Comparison of ENCODE assay signal across 15 cellular contexts in the genomic region with DNA sequence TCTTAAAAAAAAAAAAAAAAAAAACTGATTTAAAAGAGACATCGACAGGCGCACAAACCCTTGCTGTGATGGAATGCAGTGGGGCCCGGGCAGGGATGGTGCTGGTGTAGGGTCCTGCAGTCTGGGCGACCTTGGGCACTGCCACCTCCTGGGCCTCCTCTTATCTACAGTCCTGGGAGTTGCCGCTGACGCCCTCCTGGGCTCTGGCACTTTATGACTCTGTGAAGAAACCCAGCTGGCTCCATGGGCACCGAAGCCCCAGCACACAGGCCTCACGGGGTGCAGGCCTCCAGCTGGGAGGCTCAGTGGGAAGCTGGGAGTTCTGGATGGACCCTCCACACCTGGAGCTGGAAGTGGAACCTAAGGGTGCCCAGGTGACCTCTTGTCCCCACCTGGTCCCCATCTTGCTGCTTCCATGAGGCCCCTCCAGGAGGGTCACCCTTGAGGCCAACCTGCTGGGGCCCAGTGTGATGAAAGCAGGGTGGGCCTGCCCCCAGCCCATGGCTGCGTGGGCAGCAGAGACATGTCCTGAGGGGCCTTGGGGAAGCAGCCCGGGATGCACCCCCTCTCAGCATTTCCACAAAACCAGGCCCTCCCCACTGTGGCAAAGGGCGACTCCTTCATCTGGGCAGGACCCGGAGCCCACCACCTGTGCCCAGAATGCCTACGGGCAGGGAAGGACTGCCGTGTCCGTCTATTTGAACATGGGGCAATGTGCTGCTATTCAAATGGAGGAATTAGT.
DNase-seq lines count a peak whose midpoint lies in the region; ATAC-seq and TF ChIP-seq lines count a peak whose summit lies in the region.
"Had no signal": no experiment of that assay in that cellular context is flagged by ENCODE, and none has a peak within 500 bp of the region (broad histone marks: within the 10 kb centered on the region; RNA-seq: fewer than 3 reads in every experiment).

No MANE protein-coding gene starts in this region.

- H3K79me1 ChIP-seq in neuronal stem cell (ENCODE audit: low read depth, low read length), result peaks cover 22% of the 10 kb centered on the region

- H3K36me3 Mint-ChIP-seq in MCF 10A (ENCODE audit: insufficient read depth, unreplicated experiment), result peaks cover 3% of the 10 kb centered on the region
- H3K36me3 Mint-ChIP-seq in type B pancreatic cell, result peaks cover 3% of the 10 kb centered on the region

- H3K4me3 ChIP-seq in breast epithelium, result peak overlapping the region in 1 of 3 donors; percentile 18
- no peak overlapping the region for H3K4me3 ChIP-seq in hepatocyte
- H3K4me3 ChIP-seq in neuronal stem cell (ENCODE audit: low read length in 2 of 2), result no peak overlapping the region
- H3K4me3 ChIP-seq in A673 (ENCODE audit: low read depth, low read length, poor library complexity, severe bottlenecking), result no peak overlapping the region

- H2BK5ac ChIP-seq in neuronal stem cell (ENCODE audit: low read length), result peak overlapping the region; percentile 97

- no peak overlapping the region for H3K14ac ChIP-seq in neuronal stem cell (ENCODE audit: low read length)

- intact Hi-C loops in breast epithelium (cut with DNase I; ENCODE audit: low total_unique reads) (no loop called here), MCF 10A (cut with micrococcal nuclease) (no loop called here), A673 (cut with micrococcal nuclease; ENCODE audit: unreplicated experiment) (no loop called here)

- no peak for ATAC-seq in HG02938 (IDR thresholded peaks at IDR 0.05; ENCODE audit: unreplicated experiment)
- ATAC-seq: foreskin keratinocyte had no signal

- H3K18ac ChIP-seq in neuronal stem cell (ENCODE audit: low read length), result peak overlapping the region; percentile 73

- peak overlapping the region; percentile 43 for H3K23ac ChIP-seq in neuronal stem cell (ENCODE audit: low read depth, low read length, poor library complexity)

- no peaks in the 10 kb centered on the region for H3K36me3 ChIP-seq in breast epithelium
- no peaks in the 10 kb centered on the region for H3K36me3 ChIP-seq in hepatocyte (replicated peaks; ENCODE audit: insufficient read depth, low read depth)
- H3K36me3 ChIP-seq in neuronal stem cell (replicated peaks in 1 of 2; ENCODE audit: control insufficient read depth in 2 of 2, insufficient read depth in 2 of 2, low read length in 2 of 2), result peaks cover 2 to 34% of the 10 kb centered on the region in 2 donors
- no peaks in the 10 kb centered on the region for H3K36me3 ChIP-seq in A673 (ENCODE audit: insufficient read depth, low read length, poor library complexity, severe bottlenecking)

- H2AK5ac ChIP-seq in neuronal stem cell (ENCODE audit: low read depth, low read length), result peak overlapping the region; percentile 96

- peak overlapping the region; percentile 43 for H4K8ac ChIP-seq in neuronal stem cell (ENCODE audit: low read depth, low read length)

- peak overlapping the region; percentile 88 to 89 for H3K27ac ChIP-seq in breast epithelium
- peak overlapping the region; percentile 91 for H3K27ac ChIP-seq in hepatocyte
- H3K27ac ChIP-seq in neuronal stem cell (replicated peaks; ENCODE audit: low read length), result no peak overlapping the region
- H3K27ac ChIP-seq in A673 (ENCODE audit: low read depth, low read length, poor library complexity, severe bottlenecking), result no peak overlapping the region
- H3K27ac ChIP-seq: foreskin keratinocyte, HL-60 had no signal

- H3K27ac Mint-ChIP-seq in MCF 10A (ENCODE audit: low read depth, unreplicated experiment) (no peak overlapping the region), type B pancreatic cell (no peak overlapping the region)
- H3K27ac Mint-ChIP-seq: T-helper 2 cell treated with Interferon-gamma antibody and Interleukin-4, amounts not matched to agents 5 μg/mL and 100 μg/mL, for 36 hours had no signal

- TF ChIP-seq POLR2A in breast epithelium (IDR thresholded peaks at IDR 0.05), result no peak

- no peaks in the 10 kb centered on the region for H3K9me3 ChIP-seq in breast epithelium
- no peaks in the 10 kb centered on the region for H3K9me3 ChIP-seq in hepatocyte (ENCODE audit: low read depth)
- no peaks in the 10 kb centered on the region for H3K9me3 ChIP-seq in neuronal stem cell (replicated peaks in 1 of 2; ENCODE audit: control insufficient read depth in 2 of 2, insufficient read depth in 1 of 2, low read depth in 1 of 2, low read length in 2 of 2)
- no peaks in the 10 kb centered on the region for H3K9me3 ChIP-seq in A673 (ENCODE audit: low read depth, low read length, poor library complexity, severe bottlenecking)

- H4K91ac ChIP-seq in neuronal stem cell (ENCODE audit: low read depth, low read length, poor library complexity), result peak overlapping the region; percentile 68

- no peaks in the 10 kb centered on the region for H3K9me3 Mint-ChIP-seq in MCF 10A (ENCODE audit: unreplicated experiment)
- H3K9me3 Mint-ChIP-seq in type B pancreatic cell, result no peaks in the 10 kb centered on the region
- H3K9me3 Mint-ChIP-seq: activated naive CD4-positive, alpha-beta T cell treated with anti-CD3 and anti-CD28 coated beads for 36 hours; T-helper 2 cell treated with Interferon-gamma antibody and Interleukin-4, amounts not matched to agents 5 μg/mL and 100 μg/mL, for 36 hours had no signal

- BruUV-seq in MCF 10A (replicated peaks; lab: Mats Ljungman, UMichigan) (no TSS peak), A673 (replicated peaks; lab: Mats Ljungman, UMichigan) (no TSS peak)

- no peak overlapping the region for H3K9ac ChIP-seq in neuronal stem cell (ENCODE audit: low read depth, low read length, poor library complexity)

- H3K27me3 Mint-ChIP-seq in MCF 10A (ENCODE audit: insufficient read depth, unreplicated experiment) (no peaks in the 10 kb centered on the region), type B pancreatic cell (no peaks in the 10 kb centered on the region)
- H3K27me3 Mint-ChIP-seq: CD4-positive, alpha-beta memory T cell had no signal

- no peaks in the 10 kb centered on the region for H3K27me3 ChIP-seq in breast epithelium
- H3K27me3 ChIP-seq in hepatocyte, result no peaks in the 10 kb centered on the region
- peaks cover 0 to 2% (median 0%) of the 10 kb centered on the region in 3 experiments for H3K27me3 ChIP-seq in neuronal stem cell (ENCODE audit: control insufficient read depth in 3 of 3, insufficient read depth in 3 of 3, low read depth in 1 of 3, low read length in 3 of 3)
- H3K27me3 ChIP-seq in A673 (replicated peaks; ENCODE audit: insufficient read depth, low read depth, low read length, poor library complexity), result no peaks in the 10 kb centered on the region
- H3K27me3 ChIP-seq: foreskin keratinocyte had no signal

- TF ChIP-seq CTCF in breast epithelium (IDR thresholded peaks at IDR 0.05) (no peak), MCF 10A (IDR thresholded peaks at IDR 0.05; ENCODE audit: unreplicated experiment) (no peak), hepatocyte (IDR thresholded peaks at IDR 0.05; ENCODE audit: poor library complexity) (no peak), type B pancreatic cell (conservative IDR thresholded peaks at IDR 0.05) (no peak), A673 (conservative IDR thresholded peaks at IDR 0.05; ENCODE audit: low read depth, low read length) (no peak)

- H3K4me2 ChIP-seq in hepatocyte (no peak overlapping the region), neuronal stem cell (ENCODE audit: insufficient read depth, low read length, poor library complexity, severe bottlenecking) (no peak overlapping the region)

- DNase-seq in breast epithelium (ENCODE audit: low spot score in 2 of 2), result no peak
- DNase-seq in MCF 10A (ENCODE audit: unreplicated experiment), result no peak
- no peak for DNase-seq in hepatocyte (ENCODE audit: low spot score)
- no peak for DNase-seq in neuronal stem cell (ENCODE audit: low spot score)
- no peak for DNase-seq in type B pancreatic cell (ENCODE audit: extremely low spot score, unreplicated experiment)
- DNase-seq in A673 (ENCODE audit: low spot score), result no peak
- no peak for DNase-seq in NCI-H526 (lab: John Stamatoyannopoulos, UW)
- DNase-seq: activated CD4-positive, alpha-beta T cell treated with anti-CD3 and anti-CD28 coated beads for 4 hours; activated naive CD4-positive, alpha-beta T cell treated with anti-CD3 and anti-CD28 coated beads for 36 hours; CD4-positive, alpha-beta memory T cell; DND-41; foreskin keratinocyte had no signal

- H3K79me2 ChIP-seq in hepatocyte, result peaks cover 96% of the 10 kb centered on the region

- H3K9me2 ChIP-seq in hepatocyte (replicated peaks; ENCODE audit: insufficient read depth), result no peaks in the 10 kb centered on the region

- peaks cover 83% of the 10 kb centered on the region for H4K20me1 ChIP-seq in hepatocyte (ENCODE audit: insufficient read depth, poor library complexity, severe bottlenecking)

- CTCF ChIA-PET in MCF 10A (lab: Yijun Ruan, JAX) (no interaction called here), A673 (lab: Charles Lee) (no interaction called here)

- H2AFZ ChIP-seq in hepatocyte (no peak overlapping the region), neuronal stem cell (ENCODE audit: low read length) (no peak overlapping the region)

- H3K4me1 Mint-ChIP-seq in MCF 10A (ENCODE audit: insufficient read depth, unreplicated experiment) (no peaks in the 10 kb centered on the region), type B pancreatic cell (ENCODE audit: unreplicated experiment) (peaks cover 26% of the 10 kb centered on the region)

- 90% methylated on average over 15 of the region's 15 CpGs for WGBS in hepatocyte (ENCODE audit: low lambda C conversion rate, missing lambda C conversion rate)
- WGBS in neuronal stem cell (ENCODE audit: extremely low coverage in 2 of 2, insufficient read length in 2 of 2, insufficient replicate concordance in 1 of 2), 2 donors, result no CpG with 5 or more reads among the region's 15 CpGs

- H3K4me3 Mint-ChIP-seq in MCF 10A (ENCODE audit: unreplicated experiment) (no peak overlapping the region), type B pancreatic cell (peak overlapping the region; percentile 14)
- H3K4me3 Mint-ChIP-seq: activated naive CD4-positive, alpha-beta T cell treated with anti-CD3 and anti-CD28 coated beads for 36 hours; CD4-positive, alpha-beta memory T cell; T-helper 2 cell treated with Interferon-gamma antibody and Interleukin-4, amounts not matched to agents 5 μg/mL and 100 μg/mL, for 36 hours had no signal

- H2BK12ac ChIP-seq in neuronal stem cell (ENCODE audit: low read length), result peak overlapping the region; percentile 80

- H3K4me1 ChIP-seq in breast epithelium (peaks cover 10 to 27% of the 10 kb centered on the region in 2 donors), hepatocyte (ENCODE audit: insufficient read depth) (peaks cover 59% of the 10 kb centered on the region), neuronal stem cell (ENCODE audit: control insufficient read depth in 2 of 2, insufficient read depth in 1 of 2, low read depth in 1 of 2, low read length in 2 of 2) (peaks cover 22 to 37% of the 10 kb centered on the region in 2 donors), A673 (ENCODE audit: insufficient read depth, low read length, poor library complexity, severe bottlenecking) (no peaks in the 10 kb centered on the region)
- H3K4me1 ChIP-seq: foreskin keratinocyte had no signal

- POLR2A ChIA-PET in MCF 10A (lab: Yijun Ruan, JAX) (no interaction called here), A673 (lab: Charles Lee; ENCODE audit: low non-redundant PET) (no interaction called here)

- no peak overlapping the region for H2BK120ac ChIP-seq in neuronal stem cell (ENCODE audit: low read depth, low read length)

- peak overlapping the region; percentile 93 for H2BK15ac ChIP-seq in neuronal stem cell (ENCODE audit: low read length)

- no peak overlapping the region for H3K4ac ChIP-seq in neuronal stem cell (ENCODE audit: low read length)

Comparison
In these comparisons a context has a peak if more than half of its experiments do, and no peak if none do; other contexts are left out.
1. H3K27ac ChIP-seq: peak in breast epithelium (2 of 2) and hepatocyte (single experiment); none in neuronal stem cell (single experiment) and A673 (single experiment).